25 cellular contexts compared by ENCODE assay signal in the genomic region with DNA sequence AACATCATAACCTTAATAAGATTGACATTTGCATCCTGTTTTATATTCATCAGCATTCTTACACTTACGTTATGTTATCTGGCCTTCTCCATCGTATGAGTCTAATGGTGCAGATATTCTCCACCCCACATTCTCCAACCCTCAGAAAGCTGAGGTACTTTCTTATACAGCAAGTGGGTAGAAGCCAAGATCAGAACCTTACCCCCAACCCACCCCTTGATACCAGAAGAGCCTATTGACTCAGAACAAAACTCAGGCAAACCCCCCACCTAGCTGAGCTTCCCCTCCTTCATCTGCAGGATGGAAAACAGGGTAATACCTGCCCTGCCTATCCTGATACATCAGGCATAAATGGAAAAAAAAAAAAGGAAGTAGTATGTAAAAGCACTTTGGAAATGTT.
"Had no signal": no experiment of that assay in that cellular context is flagged by ENCODE, and none has a peak within 500 bp of the region (broad histone marks: within the 10 kb centered on the region; RNA-seq: fewer than 3 reads in every experiment).

No MANE protein-coding gene starts in this region.

- FAIRE-seq: bronchial epithelial cell had no signal

- ATAC-seq: activated T-cell treated with anti-CD3 and anti-CD28 coated beads, Interleukin-2, amount 50 U/mL, for 72 hours; body of pancreas; T-helper 17 cell; WTC11 had no signal

- H3K27me3 Mint-ChIP-seq: activated CD4-positive, alpha-beta T cell treated with anti-CD3 and anti-CD28 coated beads, Interleukin-2, amount 10 ng/mL, durations not matched to agents 24 days and 14 days; activated naive CD8-positive, alpha-beta T cell treated with anti-CD3 and anti-CD28 coated beads, Interleukin-2, amount 10 ng/mL, durations not matched to agents 7 days and 5 days; T-helper 17 cell had no signal

- H3K4me1 Mint-ChIP-seq: activated naive CD8-positive, alpha-beta T cell treated with anti-CD3 and anti-CD28 coated beads, Interleukin-2, amount 10 ng/mL, durations not matched to agents 7 days and 5 days; T-helper 17 cell had no signal

- H3K27ac Mint-ChIP-seq: activated CD4-positive, alpha-beta T cell treated with anti-CD3 and anti-CD28 coated beads, Interleukin-2, amount 10 ng/mL, durations not matched to agents 24 days and 14 days; activated naive CD4-positive, alpha-beta T cell treated with anti-CD3 and anti-CD28 coated beads, Interleukin-2, amount 10 ng/mL, durations not matched to agents 7 days and 5 days; activated naive CD8-positive, alpha-beta T cell treated with anti-CD3 and anti-CD28 coated beads, Interleukin-2, amount 10 ng/mL, durations not matched to agents 7 days and 5 days; activated T-cell treated with anti-CD3 and anti-CD28 coated beads, Interleukin-2, amount 50 U/mL, for 72 hours; activated T-helper 2 cell treated with anti-CD3 and anti-CD28 coated beads, Interferon-gamma antibody, Interleukin-2, Interleukin-4, amounts not matched to agents 10 μg/mL and 5 μg/mL and 100 μg/mL, durations not matched to agents 14 hours and 24 hours and 36 hours; T-helper 17 cell; WTC11 had no signal

- H3K4me3 Mint-ChIP-seq: activated CD4-positive, alpha-beta T cell treated with anti-CD3 and anti-CD28 coated beads, Interleukin-2, amount 10 ng/mL, durations not matched to agents 24 days and 14 days; activated naive CD4-positive, alpha-beta T cell treated with anti-CD3 and anti-CD28 coated beads, Interleukin-2, amount 10 ng/mL, durations not matched to agents 7 days and 5 days; activated naive CD8-positive, alpha-beta T cell treated with anti-CD3 and anti-CD28 coated beads, Interleukin-2, amount 10 ng/mL, durations not matched to agents 7 days and 5 days; activated T-cell treated with anti-CD3 and anti-CD28 coated beads, Interleukin-2, amount 50 U/mL, for 72 hours; T-helper 17 cell; WTC11 had no signal

- DNase-seq: activated CD4-positive, alpha-beta T cell treated with anti-CD3 and anti-CD28 coated beads for 1 hour; activated CD4-positive, alpha-beta T cell treated with anti-CD3 and anti-CD28 coated beads, Interleukin-2, amount 10 ng/mL, durations not matched to agents 24 days and 14 days; activated CD4-positive, alpha-beta T cell treated with anti-CD3 and anti-CD28 coated beads, Interleukin-2, amount 50 U/mL, for 48 hours; activated CD8-positive, alpha-beta memory T cell treated with anti-CD3 and anti-CD28 coated beads, Interleukin-2, amount 50 U/mL, for 4 hours; activated gamma-delta T cell treated with Interleukin-2 at 50 U/mL for 16 hours; activated naive CD4-positive, alpha-beta T cell treated with anti-CD3 and anti-CD28 coated beads, Interleukin-2, amount 10 ng/mL, durations not matched to agents 7 days and 5 days; activated naive CD8-positive, alpha-beta T cell treated with anti-CD3 and anti-CD28 coated beads, Interleukin-2, amount 10 ng/mL, durations not matched to agents 7 days and 5 days; activated T-cell treated with anti-CD3 and anti-CD28 coated beads, Interleukin-2, amount 50 U/mL, for 72 hours; body of pancreas; central memory CD4-positive, alpha-beta T cell; NCI-H1092; NCI-H1417; NCI-H1694; NCI-H2029; NCI-H345; NCI-H510A; NCI-H526 treated with DMSO at 0.1 percent for 48 hours; NK-92 treated with Interleukin-12 subunit alpha and Interleukin-12 subunit beta, amount 100 ng/mL, for 24 hours; Peyer's patch; Right ventricle myocardium superior; T-helper 17 cell; T-helper 9 cell had no signal
